Comparison of ENCODE assay signal across 1 cellular context in the genomic region with DNA sequence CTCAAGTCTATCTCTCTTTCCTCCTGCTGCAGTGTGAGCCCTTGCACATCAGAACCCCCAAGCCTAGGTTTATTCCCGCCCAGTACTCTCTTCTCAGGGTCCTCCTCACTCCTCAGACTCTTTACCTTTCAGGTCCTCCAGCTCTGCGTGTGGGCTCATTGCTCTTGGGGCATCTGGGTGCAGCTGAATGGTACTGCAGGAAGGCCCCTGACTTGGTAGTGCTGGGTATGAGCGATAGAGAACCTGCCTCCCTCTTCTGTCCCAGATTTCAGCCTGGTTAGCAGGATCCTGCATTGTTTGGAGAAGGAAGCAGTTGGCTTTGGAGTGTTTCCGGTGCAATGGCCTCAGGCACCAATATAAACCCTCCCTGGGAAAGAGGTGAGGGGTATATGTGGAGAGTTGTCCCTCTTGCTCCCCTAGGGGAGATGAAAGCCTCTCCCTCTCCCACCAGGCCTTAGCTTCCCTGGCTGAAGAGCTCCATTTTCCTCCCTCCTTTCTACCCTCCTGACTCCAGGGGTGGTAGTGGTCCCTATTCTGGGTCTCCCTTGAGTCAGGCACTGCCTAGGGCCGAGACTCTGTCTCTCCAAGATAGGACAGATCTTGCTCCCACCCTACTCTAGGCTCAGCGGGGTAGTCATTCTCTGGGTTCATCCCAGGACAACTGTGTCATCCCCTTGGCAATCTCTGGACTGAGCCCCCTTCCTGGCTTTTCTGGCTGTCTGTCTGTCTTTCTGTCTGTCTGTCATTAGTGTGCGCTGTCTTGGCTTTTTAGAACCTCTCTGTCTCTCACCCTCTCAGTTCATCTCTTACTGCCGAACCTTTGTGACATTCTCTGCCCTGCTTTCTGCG.
TF ChIP-seq lines count a peak whose summit lies in the region.

No MANE protein-coding gene starts in this region.

TF ChIP-seq in HEK293, 187 proteins besides CTCF, POLR2A, EP300 and RAD21 (continued from another document):
- TF ChIP-seq ZNF239 (tag by site-specific recombination; IDR thresholded peaks at IDR 0.05) (no peak), ZNF521 (tag by site-specific recombination; IDR thresholded peaks at IDR 0.05) (no peak), ZNF777 (tag by site-specific recombination; IDR thresholded peaks at IDR 0.05; ENCODE audit: borderline replicate concordance) (no peak), ZBTB17 (tag by site-specific recombination; IDR thresholded peaks at IDR 0.05) (peak; percentile 17; the same call in 1 of the 2 replicates), ZBTB48 (tag by site-specific recombination; IDR thresholded peaks at IDR 0.05) (0 out of 2 replicates have a peak, but pooled peaks have one; percentile 22), REPIN1 (tag by site-specific recombination; IDR thresholded peaks at IDR 0.05; ENCODE audit: low read depth) (no peak), ZNF664 (tag by site-specific recombination; IDR thresholded peaks at IDR 0.05) (no peak), ZNF416 (tag by site-specific recombination; IDR thresholded peaks at IDR 0.05) (no peak), ZNF366 (tag by site-specific recombination; conservative IDR thresholded peaks at IDR 0.05) (0 out of 2 replicates have a peak, but pooled peaks have one; percentile 5)
- TF ChIP-seq, protein P1, sequence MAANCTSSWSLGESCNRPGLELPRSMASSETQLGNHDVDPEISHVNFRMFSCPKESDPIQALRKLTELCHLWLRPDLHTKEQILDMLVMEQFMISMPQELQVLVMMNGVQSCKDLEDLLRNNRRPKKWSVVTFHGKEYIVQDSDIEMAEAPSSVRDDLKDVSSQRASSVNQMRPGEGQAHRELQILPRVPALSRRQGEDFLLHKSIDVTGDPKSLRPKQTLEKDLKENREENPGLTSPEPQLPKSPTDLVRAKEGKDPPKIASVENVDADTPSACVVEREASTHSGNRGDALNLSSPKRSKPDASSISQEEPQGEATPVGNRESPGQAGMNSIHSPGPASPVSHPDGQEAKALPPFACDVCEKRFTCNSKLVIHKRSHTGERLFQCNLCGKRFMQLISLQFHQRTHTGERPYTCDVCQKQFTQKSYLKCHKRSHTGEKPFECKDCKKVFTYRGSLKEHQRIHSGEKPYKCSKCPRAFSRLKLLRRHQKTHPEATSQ (tag by site-specific recombination; IDR thresholded peaks at IDR 0.05): no peak
TF ChIP-seq in HEK293: peak in this region for 4.
